8 cellular contexts compared by ENCODE assay signal in the genomic region with DNA sequence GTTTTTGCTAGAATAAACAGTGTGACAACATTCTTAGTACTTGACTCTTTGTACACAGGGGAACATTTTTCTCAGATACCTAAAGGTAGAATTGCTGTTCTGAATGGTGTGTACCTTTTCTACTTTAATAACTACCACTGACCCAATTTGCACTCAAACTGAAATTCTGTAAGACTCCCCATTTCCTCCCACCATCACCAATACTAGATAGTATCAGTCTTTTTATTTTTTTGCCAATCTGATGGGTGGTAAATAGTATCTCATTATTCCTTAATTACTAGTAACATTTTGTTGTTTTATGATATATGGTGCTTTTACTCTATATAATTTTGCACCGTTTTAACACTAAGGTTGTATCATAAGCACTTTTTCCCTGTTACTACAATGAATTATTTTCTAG.
"Had no signal": no experiment of that assay in that cellular context is flagged by ENCODE, and none has a peak within 500 bp of the region (broad histone marks: within the 10 kb centered on the region; RNA-seq: fewer than 3 reads in every experiment).

No MANE protein-coding gene starts in this region.

- H3K36me3 Mint-ChIP-seq: IgD-negative memory B cell had no signal

- H3K27me3 Mint-ChIP-seq: IgD-negative memory B cell had no signal

- H3K4me3 ChIP-seq: K562 had no signal

- H3K4me3 Mint-ChIP-seq: IgD-negative memory B cell had no signal

- H3K27ac Mint-ChIP-seq: IgD-negative memory B cell had no signal

- H3K4me1 Mint-ChIP-seq: IgD-negative memory B cell had no signal

- H3K4me2 ChIP-seq: KMS-11 had no signal

- H3K27ac ChIP-seq: HL-60, KMS-11 had no signal

- ATAC-seq: HepG2, K562 had no signal

- DNase-seq: IMR-90, KBM-7, KG1 had no signal
